Comparison of ENCODE assay signal across 18 cellular contexts in the genomic region with DNA sequence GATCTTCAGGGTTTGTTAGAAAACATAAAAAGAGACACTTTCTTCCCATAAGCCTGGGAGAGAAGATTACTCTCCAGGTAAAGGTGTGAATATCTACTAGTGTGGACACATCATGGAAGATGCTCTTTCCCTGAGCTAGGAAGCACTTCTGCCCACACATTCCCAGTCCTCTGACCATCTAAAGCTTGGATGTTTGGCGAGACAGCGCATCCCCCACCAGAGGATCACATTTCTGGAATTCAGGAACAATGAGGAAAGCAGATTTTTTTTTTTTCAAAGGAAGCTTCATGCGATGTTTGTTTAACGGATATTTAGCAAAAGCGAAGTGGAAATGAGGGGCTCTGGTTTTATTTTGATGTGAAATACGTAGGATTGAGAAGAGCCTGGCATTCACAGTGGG. TPM values are rescaled to one million over a fixed set of nuclear protein-coding genes. Genes with fewer than 3 reads are reported as not detected.
DNase-seq lines count a peak whose midpoint lies in the region; ATAC-seq lines count a peak whose summit lies in the region.
"Had no signal": no experiment of that assay in that cellular context is flagged by ENCODE, and none has a peak within 500 bp of the region (broad histone marks: within the 10 kb centered on the region; RNA-seq: fewer than 3 reads in every experiment).

No MANE protein-coding gene starts in this region.

- H3K27me3 Mint-ChIP-seq in activated naive CD4-positive, alpha-beta T cell treated with anti-CD3 and anti-CD28 coated beads, Interleukin-2, amount 10 ng/mL, durations not matched to agents 7 days and 5 days = peaks cover 2% of the 10 kb centered on the region

- H3K4me1 Mint-ChIP-seq in activated naive CD4-positive, alpha-beta T cell treated with anti-CD3 and anti-CD28 coated beads, Interleukin-2, amount 10 ng/mL, durations not matched to agents 7 days and 5 days = no peaks in the 10 kb centered on the region
- H3K4me1 Mint-ChIP-seq: B cell, IgD-negative memory B cell had no signal

- no peak overlapping the region for H3K4me3 ChIP-seq in SJCRH30

- no peak overlapping the region for H3K27ac ChIP-seq in SJCRH30

- H3K27me3 ChIP-seq in SJCRH30 = no peaks in the 10 kb centered on the region

- no peaks in the 10 kb centered on the region for H3K36me3 ChIP-seq in SJCRH30

- peak overlapping the region; percentile 55 for H3K27ac Mint-ChIP-seq in activated naive CD4-positive, alpha-beta T cell treated with anti-CD3 and anti-CD28 coated beads, Interleukin-2, amount 10 ng/mL, durations not matched to agents 7 days and 5 days
- H3K27ac Mint-ChIP-seq: B cell; CD4-positive, alpha-beta T cell; IgD-negative memory B cell had no signal

- no peak overlapping the region for H3K4me3 Mint-ChIP-seq in activated naive CD4-positive, alpha-beta T cell treated with anti-CD3 and anti-CD28 coated beads, Interleukin-2, amount 10 ng/mL, durations not matched to agents 7 days and 5 days
- H3K4me3 Mint-ChIP-seq: B cell; CD4-positive, alpha-beta T cell; IgD-negative memory B cell had no signal

- no peak for DNase-seq in activated naive CD4-positive, alpha-beta T cell treated with anti-CD3 and anti-CD28 coated beads, Interleukin-2, amount 10 ng/mL, durations not matched to agents 7 days and 5 days
- DNase-seq in activated naive CD4-positive, alpha-beta T cell treated with anti-CD3 and anti-CD28 coated beads, Interleukin-2, amount 50 U/mL, for 16 hours = no peak
- DNase-seq in SJCRH30 (peak; percentile 18 to 34), left kidney (ENCODE audit: low read depth, low spot score) (peak; percentile 48), HPDE6-E6E7 (ENCODE audit: extremely low spot score) (no peak), NCI-H2171 treated with DMSO at 0.1 percent for 48 hours (lab: John Stamatoyannopoulos, UW) (no peak)
- no peak for DNase-seq in central memory CD4-positive, alpha-beta T cell
- DNase-seq: C1 segment of cervical spinal cord; Calu3; CD4-positive, alpha-beta T cell; DMS 273 treated with DMSO at 0.1 percent for 48 hours; DMS79 treated with DMSO at 0.1 percent for 48 hours; GDM1 had no signal

- H3K9me3 Mint-ChIP-seq in activated naive CD4-positive, alpha-beta T cell treated with anti-CD3 and anti-CD28 coated beads, Interleukin-2, amount 10 ng/mL, durations not matched to agents 7 days and 5 days = no peaks in the 10 kb centered on the region
- H3K9me3 Mint-ChIP-seq: CD4-positive, alpha-beta T cell had no signal

- CTCF ChIA-PET in activated naive CD4-positive, alpha-beta T cell treated with anti-CD3 and anti-CD28 coated beads, Interleukin-2, amount 10 ng/mL, durations not matched to agents 7 days and 5 days (lab: Charles Lee) = no interaction called here

- no peaks in the 10 kb centered on the region; the same call in 1 of the 2 replicates for H3K9me3 ChIP-seq in SJCRH30 (replicated peaks)

- no peaks in the 10 kb centered on the region for H3K36me3 Mint-ChIP-seq in activated naive CD4-positive, alpha-beta T cell treated with anti-CD3 and anti-CD28 coated beads, Interleukin-2, amount 10 ng/mL, durations not matched to agents 7 days and 5 days
- H3K36me3 Mint-ChIP-seq: IgD-negative memory B cell had no signal

- H3K4me1 ChIP-seq in SJCRH30 = peaks cover 13% of the 10 kb centered on the region

- no peak for ATAC-seq in GM18517 (IDR thresholded peaks at IDR 0.05; ENCODE audit: unreplicated experiment)
- ATAC-seq: HCT116 had no signal

RNA-seq across cellular contexts. Expression of gene SVEP1, which starts 6.2 kb away (rescaled TPM):
- 0.18 TPM in 2 replicates for total RNA-seq in SJCRH30 (2014; rRNA removed; shearing (Covaris generic))
- total RNA-seq: B cell; CD4-positive, alpha-beta T cell; HT-29 had no signal

Comparison
In these comparisons a context has a peak if more than half of its experiments do, and no peak if none do; other contexts are left out.
1. DNase-seq: peak in SJCRH30 (2 of 2) and left kidney (single experiment); none in activated naive CD4-positive, alpha-beta T cell treated with anti-CD3 and anti-CD28 coated beads, Interleukin-2, amount 10 ng/mL, durations not matched to agents 7 days and 5 days (single experiment), activated naive CD4-positive, alpha-beta T cell treated with anti-CD3 and anti-CD28 coated beads, Interleukin-2, amount 50 U/mL, for 16 hours (single experiment), central memory CD4-positive, alpha-beta T cell (single experiment), HPDE6-E6E7 (single experiment) and NCI-H2171 treated with DMSO at 0.1 percent for 48 hours (single experiment).